ENCODE assay signal across 17 cellular contexts in genomic region chr10:11869211-11869610, GRCh38.
"Had no signal": no experiment of that assay in that cellular context is flagged by ENCODE, and none has a peak within 500 bp of the region (broad histone marks: within the 10 kb centered on the region; RNA-seq: fewer than 3 reads in every experiment).

No MANE protein-coding gene starts in this region.

- ATAC-seq: activated T-cell treated with anti-CD3 and anti-CD28 coated beads, Interleukin-2, amount 50 U/mL, for 72 hours; effector memory CD8-positive, alpha-beta T cell; mucosa of descending colon; stimulated activated naive B cell treated with anti-CD40 and anti-IgM and Interleukin-4, amounts not matched to agents 10 μg/mL and 1 μg/mL and 100 μg/mL, for 72 hours had no signal

- H3K27ac Mint-ChIP-seq: activated T-cell treated with anti-CD3 and anti-CD28 coated beads, Interleukin-2, amount 50 U/mL, for 72 hours; effector memory CD8-positive, alpha-beta T cell; naive B cell; stimulated activated naive B cell treated with anti-CD40 and anti-IgM and Interleukin-4, amounts not matched to agents 10 μg/mL and 1 μg/mL and 100 μg/mL, for 72 hours had no signal

- H3K4me3 ChIP-seq: mucosa of descending colon had no signal

- H3K36me3 ChIP-seq: left ventricle myocardium inferior, sigmoid colon had no signal

- H3K4me3 Mint-ChIP-seq: activated T-cell treated with anti-CD3 and anti-CD28 coated beads, Interleukin-2, amount 50 U/mL, for 72 hours; effector memory CD8-positive, alpha-beta T cell; naive B cell; stimulated activated naive B cell treated with anti-CD40 and anti-IgM and Interleukin-4, amounts not matched to agents 10 μg/mL and 1 μg/mL and 100 μg/mL, for 72 hours had no signal

- H3K4me1 ChIP-seq: parathyroid adenoma had no signal

- H3K79me2 ChIP-seq: parathyroid adenoma had no signal

- H3K27me3 Mint-ChIP-seq: effector memory CD8-positive, alpha-beta T cell had no signal

- H3K36me3 Mint-ChIP-seq: naive B cell; stimulated activated naive B cell treated with anti-CD40 and anti-IgM and Interleukin-4, amounts not matched to agents 10 μg/mL and 1 μg/mL and 100 μg/mL, for 72 hours had no signal

- H3K27ac ChIP-seq: left ventricle myocardium inferior, parathyroid adenoma, sigmoid colon, tibial artery, VCaP had no signal

- H3K9ac ChIP-seq: parathyroid adenoma had no signal

- DNase-seq: activated CD4-positive, alpha-beta T cell treated with anti-CD3 and anti-CD28 coated beads for 1 hour; activated CD4-positive, alpha-beta T cell treated with anti-CD3 and anti-CD28 coated beads, Interleukin-2, amount 50 U/mL, for 4 hours; activated effector memory CD4-positive, alpha-beta T cell treated with anti-CD3 and anti-CD28 coated beads, Interleukin-2, amount 50 U/mL, for 16 hours; activated naive CD4-positive, alpha-beta T cell treated with anti-CD3 and anti-CD28 coated beads, Interleukin-2, amount 50 U/mL, for 16 hours; activated T-cell treated with anti-CD3 and anti-CD28 coated beads, Interleukin-2, amount 50 U/mL, for 72 hours; effector memory CD8-positive, alpha-beta T cell; kidney; left ventricle myocardium inferior; mammary epithelial cell; mucosa of descending colon; naive B cell; sigmoid colon; stimulated activated naive B cell treated with anti-CD40 and anti-IgM and Interleukin-4, amounts not matched to agents 10 μg/mL and 1 μg/mL and 100 μg/mL, for 72 hours; T-helper 2 cell; tibial artery had no signal

- H2AFZ ChIP-seq: parathyroid adenoma had no signal

- H3K9me3 Mint-ChIP-seq: activated T-cell treated with anti-CD3 and anti-CD28 coated beads, Interleukin-2, amount 50 U/mL, for 72 hours; effector memory CD8-positive, alpha-beta T cell; naive B cell; stimulated activated naive B cell treated with anti-CD40 and anti-IgM and Interleukin-4, amounts not matched to agents 10 μg/mL and 1 μg/mL and 100 μg/mL, for 72 hours had no signal

- H3K9me3 ChIP-seq: left ventricle myocardium inferior, mucosa of descending colon, sigmoid colon, tibial artery had no signal
